ENCODE assay signal across 8 cellular contexts in genomic region chr13:96165840-96166239, GRCh38.
"Had no signal": no experiment of that assay in that cellular context is flagged by ENCODE, and none has a peak within 500 bp of the region (broad histone marks: within the 10 kb centered on the region; RNA-seq: fewer than 3 reads in every experiment).

No MANE protein-coding gene starts in this region.

- H3K4me3 ChIP-seq: GM12878 had no signal

- ATAC-seq: GM12878 had no signal

- DNase-seq: GDM1, GF-D8 had no signal

- FAIRE-seq: G401.6, GM12878, GM12891, GM12892, GM18507, GM19239 had no signal
